Comparison of ENCODE assay signal across 27 cellular contexts in genomic region chr10:42513921-42514320, GRCh38.
"Had no signal": no experiment of that assay in that cellular context is flagged by ENCODE, and none has a peak within 500 bp of the region (broad histone marks: within the 10 kb centered on the region; RNA-seq: fewer than 3 reads in every experiment).

No MANE protein-coding gene starts in this region.

- H3K4me3 ChIP-seq: left ventricle myocardium inferior, lung, pancreas, prostate gland, skin epidermis, stomach, suprapubic skin, thoracic aorta, tibial artery, upper lobe of right lung, uterus had no signal

- DNase-seq: hypothalamus; islet precursor cell; left ventricle myocardium inferior; mesenchymal stem cell; naive thymus-derived CD8-positive, alpha-beta T cell; nucleus accumbens; pancreas; posterior cingulate gyrus; retina; right cardiac atrium; stimulated activated CD4-positive, alpha-beta T cell treated with anti-CD3 and anti-CD28 coated beads, Interleukin-12 subunit alpha, Interleukin-12 subunit beta, amount 100 ng/mL, for 4 hours; stimulated activated CD4-positive, alpha-beta T cell treated with anti-CD3 and anti-CD28 coated beads, Interleukin-15, amount 100 ng/mL, for 24 hours; stimulated activated CD4-positive, alpha-beta T cell treated with anti-CD3 and anti-CD28 coated beads, Interleukin-2, amount 100 ng/mL, for 24 hours; stimulated activated CD4-positive, alpha-beta T cell treated with anti-CD3 and anti-CD28 coated beads, Interleukin-4, amount 100 ng/mL, for 1 hour; stimulated activated naive B cell treated with anti-CD40 and anti-IgM and Interleukin-4, amounts not matched to agents 10 μg/mL and 1 μg/mL and 100 μg/mL, for 72 hours; stimulated activated naive CD8-positive, alpha-beta T cell treated with anti-CD3 and anti-CD28 coated beads, Interleukin-15, Interleukin-2, amounts not matched to agents 100 U/mL and 50 U/mL, for 24 hours; stomach; tibial artery; trophoblast cell; upper lobe of right lung; uterus had no signal

- H3K4me1 ChIP-seq: left ventricle myocardium inferior, pancreas, prostate gland, stomach, suprapubic skin, tibial artery, upper lobe of right lung, uterus had no signal

- H3K27me3 ChIP-seq: pancreas, stomach, suprapubic skin, tibial artery, upper lobe of right lung, uterus had no signal

- H3K36me3 ChIP-seq: pancreas, prostate gland, suprapubic skin, thoracic aorta, upper lobe of right lung, uterus had no signal

- ATAC-seq: naive thymus-derived CD8-positive, alpha-beta T cell; pancreas; right cardiac atrium; sciatic nerve; stimulated activated naive B cell treated with anti-CD40 and anti-IgM and Interleukin-4, amounts not matched to agents 10 μg/mL and 1 μg/mL and 100 μg/mL, for 72 hours; stimulated activated naive CD8-positive, alpha-beta T cell treated with anti-CD3 and anti-CD28 coated beads, Interleukin-15, Interleukin-2, amounts not matched to agents 100 U/mL and 50 U/mL, for 24 hours; upper lobe of right lung had no signal

- H3K27ac ChIP-seq: left ventricle myocardium inferior, pancreas, prostate gland, skin epidermis, stomach, suprapubic skin, thoracic aorta, tibial artery, upper lobe of right lung, uterus had no signal
